ENCODE assay signal across 13 cellular contexts in the genomic region with DNA sequence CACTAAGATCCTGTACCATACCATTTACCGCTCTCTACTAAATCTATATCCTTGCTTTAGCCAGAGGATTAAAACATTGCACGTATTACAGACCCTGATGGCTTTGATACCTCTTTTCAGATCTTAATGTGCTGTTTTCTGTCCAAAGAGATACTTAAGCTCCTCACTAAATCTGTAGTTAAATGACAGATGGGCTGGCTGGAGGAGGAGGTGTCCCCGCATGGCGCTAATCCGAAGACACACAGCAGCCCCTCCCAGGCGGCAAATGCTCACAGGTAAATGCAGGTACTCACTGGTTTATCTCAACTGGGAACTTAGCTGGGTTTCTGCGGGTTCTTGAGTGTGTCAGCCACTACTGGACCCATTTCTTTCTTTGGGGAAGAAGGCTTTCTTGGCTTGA. TPM values are rescaled to one million over a fixed set of nuclear protein-coding genes. Genes with fewer than 3 reads are reported as not detected.
A peak's percentile ranks its signal among the peaks of the same experiment; 100 is the strongest.
DNase-seq lines count a peak whose midpoint lies in the region; ATAC-seq and TF ChIP-seq lines count a peak whose summit lies in the region.
"Had no signal": no experiment of that assay in that cellular context is flagged by ENCODE, and none has a peak within 500 bp of the region (broad histone marks: within the 10 kb centered on the region; RNA-seq: fewer than 3 reads in every experiment).

No MANE protein-coding gene starts in this region.

- ATAC-seq in CD8-positive, alpha-beta T cell = no peak
- ATAC-seq in activated naive CD8-positive, alpha-beta T cell treated with anti-CD3 and anti-CD28 coated beads, Interleukin-2, amount 50 U/mL, for 24 hours = no peak
- ATAC-seq in natural killer cell (no peak), GM19351 (IDR thresholded peaks at IDR 0.05; ENCODE audit: unreplicated experiment) (no peak), GM18502 (IDR thresholded peaks at IDR 0.05; ENCODE audit: poor library complexity, unreplicated experiment) (no peak)

- H3K4me3 ChIP-seq in CD8-positive, alpha-beta T cell (ENCODE audit: low read depth, low read length) = no peak overlapping the region
- H3K4me3 ChIP-seq in HUES6 (ENCODE audit: low read depth, low read length) (peak overlapping the region; percentile 82), neuronal stem cell (ENCODE audit: low read length in 2 of 2) (no peak overlapping the region)
- H3K4me3 ChIP-seq: colonic mucosa had no signal

- H2AK5ac ChIP-seq in neuronal stem cell (ENCODE audit: low read depth, low read length) = no peak overlapping the region

- no peak for TF ChIP-seq CTCF in CD8-positive, alpha-beta T cell (IDR thresholded peaks at IDR 0.05)
- TF ChIP-seq CTCF in natural killer cell (IDR thresholded peaks at IDR 0.05) = no peak

- H3K27me3 Mint-ChIP-seq in CD8-positive, alpha-beta T cell (ENCODE audit: low read depth) = no peaks in the 10 kb centered on the region
- H3K27me3 Mint-ChIP-seq in activated naive CD8-positive, alpha-beta T cell treated with anti-CD3 and anti-CD28 coated beads, Interleukin-2, amount 50 U/mL, for 24 hours = no peaks in the 10 kb centered on the region
- H3K27me3 Mint-ChIP-seq in natural killer cell (ENCODE audit: low read depth in 2 of 2) = no peaks in the 10 kb centered on the region

- no peaks in the 10 kb centered on the region for H3K27me3 ChIP-seq in CD8-positive, alpha-beta T cell (ENCODE audit: insufficient read depth, low read length)
- H3K27me3 ChIP-seq in HUES6 (ENCODE audit: control insufficient read depth, insufficient read depth, low read length) (no peaks in the 10 kb centered on the region), neuronal stem cell (ENCODE audit: control insufficient read depth in 3 of 3, insufficient read depth in 3 of 3, low read depth in 1 of 3, low read length in 3 of 3) (peaks cover 0 to 4% (median 0%) of the 10 kb centered on the region in 3 experiments)
- H3K27me3 ChIP-seq: colonic mucosa had no signal

- H3K4me1 ChIP-seq in CD8-positive, alpha-beta T cell (ENCODE audit: insufficient read depth, low read length) = peaks cover 59% of the 10 kb centered on the region
- H3K4me1 ChIP-seq in HUES6 (ENCODE audit: control insufficient read depth, insufficient read depth, low read length) (peaks cover 59% of the 10 kb centered on the region), neuronal stem cell (ENCODE audit: control insufficient read depth in 2 of 2, insufficient read depth in 1 of 2, low read depth in 1 of 2, low read length in 2 of 2) (peaks cover 18 to 25% of the 10 kb centered on the region in 2 donors)
- H3K4me1 ChIP-seq: colonic mucosa had no signal

- peaks cover 43% of the 10 kb centered on the region for H3K4me1 Mint-ChIP-seq in CD8-positive, alpha-beta T cell (ENCODE audit: low read depth)
- peaks cover 46% of the 10 kb centered on the region for H3K4me1 Mint-ChIP-seq in activated naive CD8-positive, alpha-beta T cell treated with anti-CD3 and anti-CD28 coated beads, Interleukin-2, amount 50 U/mL, for 24 hours
- H3K4me1 Mint-ChIP-seq in natural killer cell = peaks cover 62 to 76% of the 10 kb centered on the region in 2 donors

- no peak overlapping the region for H2BK5ac ChIP-seq in neuronal stem cell (ENCODE audit: low read length)

- no peak overlapping the region for H3K14ac ChIP-seq in neuronal stem cell (ENCODE audit: low read length)

- H3K23ac ChIP-seq in neuronal stem cell (ENCODE audit: low read depth, low read length, poor library complexity) = no peak overlapping the region

- H3K9ac ChIP-seq in HUES6 (ENCODE audit: low read length) = no peak overlapping the region
- no peak overlapping the region for H3K9ac ChIP-seq in neuronal stem cell (ENCODE audit: low read depth, low read length, poor library complexity)

- peaks cover 20% of the 10 kb centered on the region for H3K79me1 ChIP-seq in neuronal stem cell (ENCODE audit: low read depth, low read length)

- no peak overlapping the region for H2BK15ac ChIP-seq in neuronal stem cell (ENCODE audit: low read length)

- no peak overlapping the region for H3K4me2 ChIP-seq in neuronal stem cell (ENCODE audit: insufficient read depth, low read length, poor library complexity, severe bottlenecking)

- no peaks in the 10 kb centered on the region for H3K36me3 ChIP-seq in CD8-positive, alpha-beta T cell (ENCODE audit: insufficient read depth, low read length)
- peaks cover 38% of the 10 kb centered on the region for H3K36me3 ChIP-seq in HUES6 (ENCODE audit: control insufficient read depth, insufficient read depth, low read length)
- H3K36me3 ChIP-seq in neuronal stem cell (replicated peaks in 1 of 2; ENCODE audit: control insufficient read depth in 2 of 2, insufficient read depth in 2 of 2, low read length in 2 of 2) = peaks cover 14 to 50% of the 10 kb centered on the region in 2 donors
- H3K36me3 ChIP-seq: colonic mucosa had no signal

- no peak overlapping the region for H2AFZ ChIP-seq in neuronal stem cell (ENCODE audit: low read length)

- H3K4me3 Mint-ChIP-seq in CD8-positive, alpha-beta T cell = peak overlapping the region; percentile 81
- peak overlapping the region; percentile 17 for H3K4me3 Mint-ChIP-seq in activated naive CD8-positive, alpha-beta T cell treated with anti-CD3 and anti-CD28 coated beads, Interleukin-2, amount 50 U/mL, for 24 hours
- peak overlapping the region; percentile 96 for H3K4me3 Mint-ChIP-seq in natural killer cell

- H3K9me3 Mint-ChIP-seq in CD8-positive, alpha-beta T cell = no peaks in the 10 kb centered on the region
- H3K9me3 Mint-ChIP-seq in activated naive CD8-positive, alpha-beta T cell treated with anti-CD3 and anti-CD28 coated beads, Interleukin-2, amount 50 U/mL, for 24 hours = no peaks in the 10 kb centered on the region
- no peaks in the 10 kb centered on the region for H3K9me3 Mint-ChIP-seq in natural killer cell

- H2BK12ac ChIP-seq in neuronal stem cell (ENCODE audit: low read length) = no peak overlapping the region

- peak in 3 of 7 experiments; percentile 4 to 34 (median 9) for DNase-seq in CD8-positive, alpha-beta T cell
- DNase-seq in activated naive CD8-positive, alpha-beta T cell treated with anti-CD3 and anti-CD28 coated beads, Interleukin-2, amount 50 U/mL, for 24 hours = no peak
- DNase-seq in natural killer cell (peak; percentile 15), kidney tubule cell (ENCODE audit: low spot score) (no peak), neuronal stem cell (ENCODE audit: low spot score) (no peak)
- DNase-seq: activated effector memory CD4-positive, alpha-beta T cell treated with Interleukin-2 at 50 U/mL for 16 hours; DMS79; foreskin fibroblast; midbrain had no signal

- no peaks in the 10 kb centered on the region for H3K9me3 ChIP-seq in CD8-positive, alpha-beta T cell (ENCODE audit: low read length)
- no peaks in the 10 kb centered on the region for H3K9me3 ChIP-seq in HUES6 (ENCODE audit: control insufficient read depth, insufficient read depth, low read depth, low read length)
- no peaks in the 10 kb centered on the region for H3K9me3 ChIP-seq in neuronal stem cell (replicated peaks in 1 of 2; ENCODE audit: control insufficient read depth in 2 of 2, insufficient read depth in 1 of 2, low read depth in 1 of 2, low read length in 2 of 2)
- H3K9me3 ChIP-seq: colonic mucosa had no signal

- H3K27ac ChIP-seq in CD8-positive, alpha-beta T cell (ENCODE audit: low read depth, low read length) = no peak overlapping the region
- H3K27ac ChIP-seq in HUES6 (ENCODE audit: low read depth, low read length) (no peak overlapping the region), neuronal stem cell (replicated peaks; ENCODE audit: low read length) (no peak overlapping the region)
- H3K27ac ChIP-seq: colonic mucosa had no signal

- POLR2A ChIA-PET in CD8-positive, alpha-beta T cell (lab: Charles Lee) = no interaction called here

- H3K18ac ChIP-seq in neuronal stem cell (ENCODE audit: low read length) = no peak overlapping the region

- H3K36me3 Mint-ChIP-seq in CD8-positive, alpha-beta T cell = peaks cover 33% of the 10 kb centered on the region
- peaks cover 22% of the 10 kb centered on the region for H3K36me3 Mint-ChIP-seq in activated naive CD8-positive, alpha-beta T cell treated with anti-CD3 and anti-CD28 coated beads, Interleukin-2, amount 50 U/mL, for 24 hours (ENCODE audit: low read depth)
- H3K36me3 Mint-ChIP-seq in natural killer cell = no peaks in the 10 kb centered on the region

- no peak overlapping the region for H4K91ac ChIP-seq in neuronal stem cell (ENCODE audit: low read depth, low read length, poor library complexity)

- CTCF ChIA-PET in CD8-positive, alpha-beta T cell (lab: Charles Lee) = interaction anchor here (0.9 kb wide), 1 partner anchor 11 kb away, joined by 3 read pairs; no protein-coding TSS in a partner anchor

- H3K4ac ChIP-seq in neuronal stem cell (ENCODE audit: low read length) = no peak overlapping the region

- H4K8ac ChIP-seq in neuronal stem cell (ENCODE audit: low read depth, low read length) = no peak overlapping the region

- H3K27ac Mint-ChIP-seq in CD8-positive, alpha-beta T cell = no peak overlapping the region
- H3K27ac Mint-ChIP-seq in activated naive CD8-positive, alpha-beta T cell treated with anti-CD3 and anti-CD28 coated beads, Interleukin-2, amount 50 U/mL, for 24 hours = no peak overlapping the region
- peak overlapping the region; percentile 95 to 96 for H3K27ac Mint-ChIP-seq in natural killer cell

- intact Hi-C loops in CD8-positive, alpha-beta T cell (cut with DNase I, micrococcal nuclease) = no loop called here
- intact Hi-C loops in natural killer cell (cut with micrococcal nuclease) = loop anchor here (1.0 kb wide), 1 partner anchor 18 kb away; no protein-coding TSS in a partner anchor

- H2BK120ac ChIP-seq in neuronal stem cell (ENCODE audit: low read depth, low read length) = no peak overlapping the region

- no CpG with 5 or more reads among the region's 7 CpGs for WGBS in neuronal stem cell (ENCODE audit: extremely low coverage in 2 of 2, insufficient read length in 2 of 2, insufficient replicate concordance in 1 of 2), 2 donors

RNA-seq across cellular contexts. Expression of a gene that starts 2.7 kb away (rescaled TPM):
- 10 to 100 TPM; 28.8 to 29.1 TPM for total RNA-seq in CD8-positive, alpha-beta T cell
- total RNA-seq in natural killer cell = 100 to 1,000 TPM; 196 to 302 (median 252) TPM
- polyA plus RNA-seq in neuronal stem cell (2013, experiment 1 of 2) = 92.2 TPM
- polyA plus RNA-seq in neuronal stem cell (2013, experiment 2 of 2) = 93.4 TPM

Comparison
In these comparisons a context has a peak if more than half of its experiments do, and no peak if none do; other contexts are left out.
1. H3K27ac Mint-ChIP-seq: peak in natural killer cell (2 of 2); none in CD8-positive, alpha-beta T cell (single experiment) and activated naive CD8-positive, alpha-beta T cell treated with anti-CD3 and anti-CD28 coated beads, Interleukin-2, amount 50 U/mL, for 24 hours (single experiment).
2. H3K4me3 Mint-ChIP-seq: peak in every context shown above with its lines; median percentile 96 in natural killer cell; 81 in CD8-positive, alpha-beta T cell; 17 in activated naive CD8-positive, alpha-beta T cell treated with anti-CD3 and anti-CD28 coated beads, Interleukin-2, amount 50 U/mL, for 24 hours.
3. RNA of a gene that starts 2.7 kb away (total RNA-seq): 196 to 302 TPM in natural killer cell; 28.8 to 29.1 TPM in CD8-positive, alpha-beta T cell; every median in the first group is over 4 times any median in the second.